ENCODE assay signal across 21 cellular contexts in the genomic region with DNA sequence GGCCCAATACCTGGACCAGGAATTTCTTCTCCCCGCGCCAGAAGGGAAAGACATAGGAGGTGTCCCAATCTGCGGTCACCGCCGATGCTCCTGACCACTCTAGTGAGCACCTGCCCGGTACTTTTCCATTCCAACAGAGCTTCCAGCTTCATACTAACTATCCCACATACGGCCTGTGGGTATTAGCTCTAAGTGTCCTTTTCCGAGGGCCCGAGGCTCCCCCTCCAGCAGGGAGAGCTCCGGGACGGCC. TPM values are rescaled to one million over a fixed set of nuclear protein-coding genes. Genes with fewer than 3 reads are reported as not detected.
DNase-seq lines count a peak whose midpoint lies in the region; FAIRE-seq and TF ChIP-seq lines count a peak whose summit lies in the region.
"Had no signal": no experiment of that assay in that cellular context is flagged by ENCODE, and none has a peak within 500 bp of the region (broad histone marks: within the 10 kb centered on the region; RNA-seq: fewer than 3 reads in every experiment).

No MANE protein-coding gene starts in this region.

- H4K8ac ChIP-seq in H1 (ENCODE audit: extremely low read depth, insufficient read depth, low read length) = no peak overlapping the region
- H4K8ac ChIP-seq in mesendoderm (ENCODE audit: low read depth, low read length) = no peak overlapping the region

- TF ChIP-seq CTCF in H1 (IDR thresholded peaks at IDR 0.05; ENCODE audit: control extremely low read depth in 1 of 3, insufficient read depth in 1 of 3, low read depth in 1 of 3, low read length in 3 of 3) (no peak), type B pancreatic cell (conservative IDR thresholded peaks at IDR 0.05) (no peak), Calu3 (IDR thresholded peaks at IDR 0.05; ENCODE audit: unreplicated experiment) (no peak)

- H2BK12ac ChIP-seq in H1 (ENCODE audit: low read depth, low read length) = peak overlapping the region; percentile 100; the same call in 1 of the 2 replicates

- no peak overlapping the region for H4K91ac ChIP-seq in H1 (replicated peaks; ENCODE audit: insufficient read length, low read length)

- H3K79me2 ChIP-seq in H1 (ENCODE audit: control insufficient read depth in 1 of 2, insufficient read depth in 2 of 2, low read length in 2 of 2) (no peaks in the 10 kb centered on the region), mesendoderm (ENCODE audit: control insufficient read depth, insufficient read depth, low read length) (no peaks in the 10 kb centered on the region)

- peaks cover 14% of the 10 kb centered on the region for H3K4me1 Mint-ChIP-seq in activated naive CD4-positive, alpha-beta T cell treated with anti-CD3 and anti-CD28 coated beads, Interleukin-2, amount 10 ng/mL, durations not matched to agents 7 days and 5 days
- H3K4me1 Mint-ChIP-seq in type B pancreatic cell (ENCODE audit: unreplicated experiment) (peaks cover 26% of the 10 kb centered on the region), Calu3 (ENCODE audit: low read depth, unreplicated experiment) (no peaks in the 10 kb centered on the region)
- H3K4me1 Mint-ChIP-seq in activated T-helper 2 cell treated with anti-CD3 and anti-CD28 coated beads, Interferon-gamma antibody, Interleukin-2, Interleukin-4, amounts not matched to agents 10 μg/mL and 5 μg/mL and 100 μg/mL, durations not matched to agents 14 hours and 24 hours and 36 hours (ENCODE audit: low read depth) = peaks cover 10% of the 10 kb centered on the region

- no peaks in the 10 kb centered on the region for H3K9me3 Mint-ChIP-seq in activated naive CD4-positive, alpha-beta T cell treated with anti-CD3 and anti-CD28 coated beads, Interleukin-2, amount 10 ng/mL, durations not matched to agents 7 days and 5 days
- H3K9me3 Mint-ChIP-seq in type B pancreatic cell = no peaks in the 10 kb centered on the region
- no peaks in the 10 kb centered on the region for H3K9me3 Mint-ChIP-seq in Calu3 (ENCODE audit: low read depth, unreplicated experiment)
- H3K9me3 Mint-ChIP-seq in activated T-helper 2 cell treated with anti-CD3 and anti-CD28 coated beads, Interferon-gamma antibody, Interleukin-2, Interleukin-4, amounts not matched to agents 10 μg/mL and 5 μg/mL and 100 μg/mL, durations not matched to agents 14 hours and 24 hours and 36 hours = no peaks in the 10 kb centered on the region
- H3K9me3 Mint-ChIP-seq: CD8-positive, alpha-beta memory T cell had no signal

- no peak for DNase-seq in activated naive CD4-positive, alpha-beta T cell treated with anti-CD3 and anti-CD28 coated beads, Interleukin-2, amount 10 ng/mL, durations not matched to agents 7 days and 5 days
- DNase-seq in activated naive CD4-positive, alpha-beta T cell treated with anti-CD3 and anti-CD28 coated beads, Interleukin-2, amount 50 U/mL, for 16 hours = no peak
- DNase-seq in H1 (ENCODE audit: low read depth in 1 of 2, low spot score in 2 of 2) (no peak), mesendoderm (peak; percentile 20), type B pancreatic cell (ENCODE audit: extremely low spot score, unreplicated experiment) (no peak), Calu3 (no peak), GDM1 (lab: John Stamatoyannopoulos, UW) (no peak)
- DNase-seq in activated T-helper 2 cell treated with anti-CD3 and anti-CD28 coated beads, Interferon-gamma antibody, Interleukin-2, Interleukin-4, amounts not matched to agents 10 μg/mL and 5 μg/mL and 100 μg/mL, durations not matched to agents 14 hours and 24 hours and 36 hours (ENCODE audit: low spot score) = no peak
- DNase-seq: CD8-positive, alpha-beta memory T cell; DND-41; Kasumi-1; NCI-H1105; NCI-H1694 treated with DMSO at 0.1 percent for 48 hours; NCI-H2107; NCI-H226; NCI-H524 treated with DMSO at 0.1 percent for 48 hours had no signal

- POLR2A ChIA-PET in H1 (lab: Charles Lee; ENCODE audit: partially characterized antibody) = interaction anchor here (1.8 kb wide), 1 partner anchor 14 kb away, joined by 5 read pairs; no protein-coding TSS in a partner anchor

- peaks cover 5 to 57% (median 37%) of the 10 kb centered on the region in 4 experiments for H3K4me1 ChIP-seq in H1 (replicated peaks in 1 of 4; ENCODE audit: control insufficient read depth in 3 of 4, insufficient read depth in 4 of 4, low read length in 3 of 4)
- no peaks in the 10 kb centered on the region for H3K4me1 ChIP-seq in mesendoderm (ENCODE audit: control insufficient read depth, low read depth, low read length)

- no peak for TF ChIP-seq RAD21 in H1 (IDR thresholded peaks at IDR 0.05 in 1 of 2, conservative IDR thresholded peaks at IDR 0.05 in 1 of 2; ENCODE audit: low read depth in 2 of 2, low read length in 2 of 2)

- no TSS peak for BruUV-seq in Calu3 (replicated peaks; lab: Mats Ljungman, UMichigan)

- no peak for FAIRE-seq in H1 (lab: Jason Lieb, UNC)
- FAIRE-seq: A549, G401.6, GM12891 had no signal

- H4K5ac ChIP-seq in H1 (ENCODE audit: insufficient read length, low read depth, low read length) (no peak overlapping the region), mesendoderm (ENCODE audit: low read length) (no peak overlapping the region)

- peak overlapping the region; percentile 56; the same call in 1 of the 2 replicates for H2AK5ac ChIP-seq in H1 (ENCODE audit: low read depth, low read length)
- no peak overlapping the region for H2AK5ac ChIP-seq in mesendoderm (ENCODE audit: low read length)

- H3K18ac ChIP-seq in H1 (ENCODE audit: extremely low read depth, low read length) (no peak overlapping the region; the same call in 1 of the 2 replicates), mesendoderm (ENCODE audit: low read length) (no peak overlapping the region)

- H3K79me1 ChIP-seq in H1 (ENCODE audit: low read depth, low read length) (no peaks in the 10 kb centered on the region), mesendoderm (ENCODE audit: low read length) (no peaks in the 10 kb centered on the region)

- H3K4ac ChIP-seq in H1 (replicated peaks; ENCODE audit: insufficient read length, low read depth, low read length) (no peak overlapping the region), mesendoderm (ENCODE audit: low read depth, low read length) (no peak overlapping the region)

- H2BK120ac ChIP-seq in H1 (replicated peaks; ENCODE audit: low read depth, low read length) (no peak overlapping the region), mesendoderm (ENCODE audit: low read depth, low read length) (no peak overlapping the region)

- H3K9me3 ChIP-seq in H1 (ENCODE audit: insufficient read depth in 2 of 2, low read depth in 1 of 2, low read length in 1 of 2) = no peaks in the 10 kb centered on the region
- H3K9me3 ChIP-seq: A549 had no signal

- H3K23ac ChIP-seq in H1 (ENCODE audit: insufficient read length) = no peak overlapping the region
- H3K23ac ChIP-seq in mesendoderm (ENCODE audit: low read length) = no peak overlapping the region

- 10% methylated on average over 11 of the region's 11 CpGs; no CpG with 5 or more reads in 1 of the 2 experiments for WGBS in H1 (ENCODE audit: extremely low coverage in 1 of 2, insufficient coverage in 1 of 2, insufficient read length in 1 of 2, insufficient replicate concordance in 2 of 2, low coverage in 1 of 2, low lambda C conversion rate in 2 of 2, missing lambda C conversion rate in 1 of 2), 2 experiments
- no CpG with 5 or more reads among the region's 11 CpGs for WGBS in mesendoderm (ENCODE audit: extremely low coverage, insufficient coverage, low lambda C conversion rate)

- H3K36me3 ChIP-seq in H1 (ENCODE audit: control insufficient read depth in 2 of 4, insufficient read depth in 4 of 4, low read length in 3 of 4) = peaks cover 0 to 19% (median 0%) of the 10 kb centered on the region in 4 experiments; a peak in 1 of 8 replicates
- no peaks in the 10 kb centered on the region for H3K36me3 ChIP-seq in mesendoderm (ENCODE audit: control insufficient read depth, insufficient read depth, low read length)
- H3K36me3 ChIP-seq: BLaER1 treated with 17β-estradiol and CSF1 and Interleukin-3, amounts not matched to agents 10 nM and 100 nM had no signal

- no peak overlapping the region for H3K27ac Mint-ChIP-seq in activated naive CD4-positive, alpha-beta T cell treated with anti-CD3 and anti-CD28 coated beads, Interleukin-2, amount 10 ng/mL, durations not matched to agents 7 days and 5 days
- H3K27ac Mint-ChIP-seq in type B pancreatic cell (no peak overlapping the region), Calu3 (ENCODE audit: unreplicated experiment) (no peak overlapping the region)
- H3K27ac Mint-ChIP-seq in activated T-helper 2 cell treated with anti-CD3 and anti-CD28 coated beads, Interferon-gamma antibody, Interleukin-2, Interleukin-4, amounts not matched to agents 10 μg/mL and 5 μg/mL and 100 μg/mL, durations not matched to agents 14 hours and 24 hours and 36 hours = no peak overlapping the region
- H3K27ac Mint-ChIP-seq: CD8-positive, alpha-beta memory T cell had no signal

- H3K27ac ChIP-seq in H1 (ENCODE audit: low read depth, low read length) (no peak overlapping the region), mesendoderm (ENCODE audit: low read depth, low read length) (no peak overlapping the region)
- H3K27ac ChIP-seq: A549; BLaER1 treated with 17β-estradiol and CSF1 and Interleukin-3, amounts not matched to agents 10 nM and 100 nM had no signal

- peaks cover 21 to 28% of the 10 kb centered on the region in 2 experiments for H4K20me1 ChIP-seq in H1 (replicated peaks in 1 of 2; ENCODE audit: control insufficient read depth in 1 of 2, insufficient read depth in 2 of 2, low read length in 2 of 2)

- H3K56ac ChIP-seq in H1 (replicated peaks; ENCODE audit: insufficient read length, low read depth, low read length) (no peak overlapping the region), mesendoderm (ENCODE audit: low read length) (no peak overlapping the region)

- peaks cover 97 to 100% (median 100%) of the 10 kb centered on the region in 4 experiments for H3K27me3 ChIP-seq in H1 (replicated peaks in 1 of 4; ENCODE audit: control insufficient read depth in 3 of 4, extremely low read depth in 1 of 4, insufficient read depth in 3 of 4, low read length in 3 of 4)
- H3K27me3 ChIP-seq in mesendoderm (ENCODE audit: insufficient read depth, low read length, poor library complexity) = peaks cover 93% of the 10 kb centered on the region

- H3K23me2 ChIP-seq in H1 (ENCODE audit: low read depth, low read length) = peaks cover 7% of the 10 kb centered on the region; the same call in 1 of the 2 replicates

- peaks cover 3% of the 10 kb centered on the region for H3K36me3 Mint-ChIP-seq in activated naive CD4-positive, alpha-beta T cell treated with anti-CD3 and anti-CD28 coated beads, Interleukin-2, amount 10 ng/mL, durations not matched to agents 7 days and 5 days
- H3K36me3 Mint-ChIP-seq in type B pancreatic cell (peaks cover 9% of the 10 kb centered on the region), Calu3 (ENCODE audit: insufficient read depth, unreplicated experiment) (peaks cover 28% of the 10 kb centered on the region)
- no peaks in the 10 kb centered on the region for H3K36me3 Mint-ChIP-seq in activated T-helper 2 cell treated with anti-CD3 and anti-CD28 coated beads, Interferon-gamma antibody, Interleukin-2, Interleukin-4, amounts not matched to agents 10 μg/mL and 5 μg/mL and 100 μg/mL, durations not matched to agents 14 hours and 24 hours and 36 hours (ENCODE audit: low read depth)
- H3K36me3 Mint-ChIP-seq: CD8-positive, alpha-beta memory T cell had no signal

- H3K4me3 ChIP-seq in H1 (ENCODE audit: extremely low read depth in 1 of 4, insufficient read depth in 2 of 4, low read depth in 3 of 4, low read length in 4 of 4) (peak overlapping the region in 1 of 4 experiments; percentile 52; a peak in 2 of 8 replicates), mesendoderm (ENCODE audit: low read length) (no peak overlapping the region)
- H3K4me3 ChIP-seq: A549 had no signal

- no peak overlapping the region for H2BK20ac ChIP-seq in H1 (ENCODE audit: low read length)

- H2BK5ac ChIP-seq in H1 (ENCODE audit: low read depth, low read length) (0 out of 2 replicates have a peak overlapping the region, but pooled peaks have one; percentile 35), mesendoderm (ENCODE audit: low read length) (no peak overlapping the region)

- intact Hi-C loops in Calu3 (cut with micrococcal nuclease; ENCODE audit: unreplicated experiment) = loop anchor here (10.0 kb wide), 1 partner anchor 62 kb away; no protein-coding TSS in a partner anchor
- intact Hi-C loops in activated T-helper 2 cell treated with anti-CD3 and anti-CD28 coated beads, Interferon-gamma antibody, Interleukin-2, Interleukin-4, amounts not matched to agents 10 μg/mL and 5 μg/mL and 100 μg/mL, durations not matched to agents 14 hours and 24 hours and 36 hours (cut with micrococcal nuclease) = loop anchor here (10.0 kb wide), 1 partner anchor 1218 kb away; a partner anchor contains a TSS

- H2AFZ ChIP-seq in H1 (ENCODE audit: low read length) = no peak overlapping the region

- CTCF ChIA-PET in activated naive CD4-positive, alpha-beta T cell treated with anti-CD3 and anti-CD28 coated beads, Interleukin-2, amount 10 ng/mL, durations not matched to agents 7 days and 5 days (lab: Charles Lee) = no interaction called here
- CTCF ChIA-PET in H1 (lab: Charles Lee; ENCODE audit: partially characterized antibody) (interaction anchor here (0.8 to 2.8 kb wide), 4 partner anchors 9 to 47 kb away, joined by 3 to 14 read pairs (median 4); no protein-coding TSS in a partner anchor), Calu3 (lab: Charles Lee) (no interaction called here)

- H2BK15ac ChIP-seq in H1 (ENCODE audit: low read length) = no peak overlapping the region
- H2BK15ac ChIP-seq in mesendoderm (replicated peaks; ENCODE audit: low read depth) = no peak overlapping the region

- no peak overlapping the region for H3K14ac ChIP-seq in H1 (ENCODE audit: insufficient read length)

- no peak for TF ChIP-seq POLR2A in H1 (IDR thresholded peaks at IDR 0.05; ENCODE audit: control extremely low read depth in 1 of 2, low read depth in 2 of 2, low read length in 2 of 2)

- peaks cover 100% of the 10 kb centered on the region for H3K27me3 Mint-ChIP-seq in activated naive CD4-positive, alpha-beta T cell treated with anti-CD3 and anti-CD28 coated beads, Interleukin-2, amount 10 ng/mL, durations not matched to agents 7 days and 5 days
- H3K27me3 Mint-ChIP-seq in type B pancreatic cell = peaks cover 83% of the 10 kb centered on the region
- no peaks in the 10 kb centered on the region for H3K27me3 Mint-ChIP-seq in Calu3 (ENCODE audit: unreplicated experiment)
- peaks cover 70% of the 10 kb centered on the region for H3K27me3 Mint-ChIP-seq in activated T-helper 2 cell treated with anti-CD3 and anti-CD28 coated beads, Interferon-gamma antibody, Interleukin-2, Interleukin-4, amounts not matched to agents 10 μg/mL and 5 μg/mL and 100 μg/mL, durations not matched to agents 14 hours and 24 hours and 36 hours (ENCODE audit: low read depth)

- H3K4me3 Mint-ChIP-seq in activated naive CD4-positive, alpha-beta T cell treated with anti-CD3 and anti-CD28 coated beads, Interleukin-2, amount 10 ng/mL, durations not matched to agents 7 days and 5 days = peak overlapping the region; percentile 21
- H3K4me3 Mint-ChIP-seq in type B pancreatic cell (peak overlapping the region; percentile 49), Calu3 (ENCODE audit: low read depth, unreplicated experiment) (no peak overlapping the region)
- H3K4me3 Mint-ChIP-seq in activated T-helper 2 cell treated with anti-CD3 and anti-CD28 coated beads, Interferon-gamma antibody, Interleukin-2, Interleukin-4, amounts not matched to agents 10 μg/mL and 5 μg/mL and 100 μg/mL, durations not matched to agents 14 hours and 24 hours and 36 hours (ENCODE audit: low read depth) = no peak overlapping the region

- H3K4me2 ChIP-seq in H1 (ENCODE audit: insufficient read depth in 1 of 2, low read depth in 2 of 2, low read length in 2 of 2) (peak overlapping the region; percentile 58 to 61), mesendoderm (ENCODE audit: low read length) (no peak overlapping the region)
- H3K4me2 ChIP-seq: A549 had no signal

- no peak overlapping the region for H3K9ac ChIP-seq in H1 (replicated peaks in 1 of 4; ENCODE audit: extremely low read depth in 1 of 4, low read depth in 3 of 4, low read length in 3 of 4)
- no peak overlapping the region for H3K9ac ChIP-seq in mesendoderm (ENCODE audit: low read length)
- H3K9ac ChIP-seq: BLaER1 treated with 17β-estradiol and CSF1 and Interleukin-3, amounts not matched to agents 10 nM and 100 nM had no signal

- no peak for TF ChIP-seq EP300 in H1 (IDR thresholded peaks at IDR 0.05; ENCODE audit: borderline replicate concordance in 1 of 2, low read depth in 2 of 2, low read length in 2 of 2)

RNA-seq across cellular contexts. Expression of a gene that starts 2.6 kb away (rescaled TPM):
- 0.26 and 0.34 TPM in 2 replicates for total RNA-seq in H1 (2021; fragmentation: NEBNext Ultra II Directional; extraction: Animal tissue kit (Norgen Biotek cat#: 25700))
- 0.05 and 0.16 TPM in 2 replicates for polyA plus RNA-seq in H1 (2011; rRNA removed)
- 0.08 TPM for polyA plus RNA-seq in H1 (2011; cell fraction: cytosol; rRNA removed)
- polyA plus RNA-seq in H1 (2011; cell fraction: nucleus; rRNA removed) = 0.24 TPM
- 0.08 to 0.37 TPM (median 0.19 TPM) in 4 replicates for polyA plus RNA-seq in H1 (2012, experiment 1 of 2)
- 0.05 TPM for polyA plus RNA-seq in H1 (2012, experiment 2 of 2)
- 0.14 TPM for polyA plus RNA-seq in H1 (2013, experiment 1 of 2)
- 0.11 TPM for polyA plus RNA-seq in H1 (2013, experiment 2 of 2)
- 0.05 and 0.13 TPM in 2 replicates for polyA minus RNA-seq in H1 (2011; rRNA and poly(A)+ RNA removed)
- polyA minus RNA-seq in H1 (2011; cell fraction: cytosol; rRNA and poly(A)+ RNA removed) = not detected
- 0.70 TPM for polyA minus RNA-seq in H1 (2011; cell fraction: nucleus; rRNA and poly(A)+ RNA removed)
- polyA plus RNA-seq in mesendoderm (2013, experiment 1 of 2) = 0.04 TPM
- 0.01 TPM for polyA plus RNA-seq in mesendoderm (2013, experiment 2 of 2)
- 0.50 and 14.8 TPM in 2 replicates for total RNA-seq in type B pancreatic cell (ENCODE audit: low replicate concordance)
- 15.1 and 15.4 TPM in 2 replicates for total RNA-seq in Calu3 (2022)
- 0.18 and 0.21 TPM in 2 replicates for total RNA-seq in activated T-helper 2 cell treated with anti-CD3 and anti-CD28 coated beads, Interferon-gamma antibody, Interleukin-2, Interleukin-4, amounts not matched to agents 10 μg/mL and 5 μg/mL and 100 μg/mL, durations not matched to agents 14 hours and 24 hours and 36 hours
- total RNA-seq: CD8-positive, alpha-beta memory T cell; Right ventricle myocardium inferior had no signal

Comparison
In these comparisons a context has a peak if more than half of its experiments do, and no peak if none do; other contexts are left out.
1. H3K4me3 Mint-ChIP-seq: peak in activated naive CD4-positive, alpha-beta T cell treated with anti-CD3 and anti-CD28 coated beads, Interleukin-2, amount 10 ng/mL, durations not matched to agents 7 days and 5 days (single experiment) and type B pancreatic cell (single experiment); none in Calu3 (single experiment) and activated T-helper 2 cell treated with anti-CD3 and anti-CD28 coated beads, Interferon-gamma antibody, Interleukin-2, Interleukin-4, amounts not matched to agents 10 μg/mL and 5 μg/mL and 100 μg/mL, durations not matched to agents 14 hours and 24 hours and 36 hours (single experiment).